Comparison of ENCODE assay signal across 8 cellular contexts in the genomic region with DNA sequence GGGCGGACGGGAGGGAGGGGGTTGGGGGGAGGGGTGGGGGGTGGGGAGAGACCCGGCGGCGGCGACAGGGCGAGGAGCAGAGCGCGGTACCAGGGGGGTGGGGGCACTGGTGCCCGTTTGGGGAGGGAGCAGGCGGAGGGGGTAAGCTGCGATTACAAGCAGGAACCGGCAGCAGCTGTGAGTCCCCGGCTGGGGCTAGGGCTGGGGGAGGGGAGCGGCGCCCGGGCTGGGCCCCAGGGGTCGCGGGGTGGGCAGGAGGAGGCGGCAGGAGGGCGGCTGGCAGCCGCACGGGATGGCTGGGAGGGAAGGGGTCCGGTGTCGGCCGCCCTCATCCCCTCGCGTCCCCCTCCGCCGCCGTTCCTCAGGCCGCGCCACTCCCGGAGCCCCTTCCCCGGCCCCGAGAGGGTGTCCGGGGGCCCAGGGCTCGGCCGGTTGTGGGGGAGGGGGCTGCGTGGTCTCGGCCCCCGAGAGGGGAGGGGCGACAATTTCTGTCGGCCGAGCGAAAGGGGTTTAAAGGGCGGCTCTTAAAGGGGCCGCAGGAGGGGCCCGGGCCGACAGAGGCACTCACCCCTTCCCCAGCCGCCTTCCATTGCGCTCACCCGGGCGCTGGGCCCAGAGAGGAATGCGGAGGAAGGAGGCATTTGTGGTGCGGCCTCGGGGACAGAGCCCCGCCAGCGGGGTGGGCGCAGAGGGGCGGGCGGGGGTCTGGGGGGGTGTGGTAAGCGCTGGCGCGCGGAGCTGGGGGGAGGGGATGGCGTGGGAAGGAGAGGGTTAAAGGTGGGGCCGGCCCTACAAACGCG. TPM values are rescaled to one million over a fixed set of nuclear protein-coding genes. Genes with fewer than 3 reads are reported as not detected.
DNase-seq lines count a peak whose midpoint lies in the region; ATAC-seq and TF ChIP-seq lines count a peak whose summit lies in the region.

A gene with protein sequence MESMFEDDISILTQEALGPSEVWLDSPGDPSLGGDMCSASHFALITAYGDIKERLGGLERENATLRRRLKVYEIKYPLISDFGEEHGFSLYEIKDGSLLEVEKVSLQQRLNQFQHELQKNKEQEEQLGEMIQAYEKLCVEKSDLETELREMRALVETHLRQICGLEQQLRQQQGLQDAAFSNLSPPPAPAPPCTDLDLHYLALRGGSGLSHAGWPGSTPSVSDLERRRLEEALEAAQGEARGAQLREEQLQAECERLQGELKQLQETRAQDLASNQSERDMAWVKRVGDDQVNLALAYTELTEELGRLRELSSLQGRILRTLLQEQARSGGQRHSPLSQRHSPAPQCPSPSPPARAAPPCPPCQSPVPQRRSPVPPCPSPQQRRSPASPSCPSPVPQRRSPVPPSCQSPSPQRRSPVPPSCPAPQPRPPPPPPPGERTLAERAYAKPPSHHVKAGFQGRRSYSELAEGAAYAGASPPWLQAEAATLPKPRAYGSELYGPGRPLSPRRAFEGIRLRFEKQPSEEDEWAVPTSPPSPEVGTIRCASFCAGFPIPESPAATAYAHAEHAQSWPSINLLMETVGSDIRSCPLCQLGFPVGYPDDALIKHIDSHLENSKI (plus strand): TSS at position 144 of the 800 bp plus-strand sequence. CDS start 1,952 bp downstream, outside the sequence.

- H3K4me3 Mint-ChIP-seq in CD14-positive monocyte, result peak within 1 kb of the TSS; percentile 88 to 94
- peak within 1 kb of the TSS; percentile 90 for H3K4me3 Mint-ChIP-seq in T-helper 1 cell treated with Interleukin-12 subunit alpha and Interleukin-12 subunit beta and Interleukin-4 antibody, amounts not matched to agents 30 μg/mL and 1 μg/mL, for 36 hours

- H3K4me3 ChIP-seq in brain microvascular endothelial cell (ENCODE audit: low read depth, low read length) (peak within 1 kb of the TSS; percentile 53), iPS-18c (ENCODE audit: insufficient read depth, low read depth, low read length) (peak within 1 kb of the TSS; percentile 87), skin epidermis (peak within 1 kb of the TSS; percentile 65 to 99 (median 90))

- H3K36me3 Mint-ChIP-seq in CD14-positive monocyte, result peaks cover 3 to 6% of the 10 kb centered on the region in 2 donors
- peaks cover 2% of the 10 kb centered on the region for H3K36me3 Mint-ChIP-seq in T-helper 1 cell treated with Interleukin-12 subunit alpha and Interleukin-12 subunit beta and Interleukin-4 antibody, amounts not matched to agents 30 μg/mL and 1 μg/mL, for 36 hours (ENCODE audit: low read depth)

- DNase-seq in CD14-positive monocyte (ENCODE audit: low spot score) (no peak), HuH-7 (ENCODE audit: low spot score) (peak; percentile 79), brain microvascular endothelial cell (no peak), foreskin keratinocyte (no peak)

- TF ChIP-seq CTCF in CD14-positive monocyte (IDR thresholded peaks at IDR 0.05) (no peak), brain microvascular endothelial cell (IDR thresholded peaks at IDR 0.05; ENCODE audit: low read depth, low read length, missing control alignments) (no peak), foreskin keratinocyte (conservative IDR thresholded peaks at IDR 0.05) (no peak)

- H3K4me1 ChIP-seq in foreskin keratinocyte, result no peaks in the 10 kb centered on the region

- H3K36me3 ChIP-seq in brain microvascular endothelial cell (replicated peaks), result no peaks in the 10 kb centered on the region

- no peak within 1 kb of the TSS for H3K27ac ChIP-seq in brain microvascular endothelial cell
- H3K27ac ChIP-seq in skin epidermis, result peak within 1 kb of the TSS; percentile 83 to 97 (median 93)
- no peak within 1 kb of the TSS for H3K27ac ChIP-seq in foreskin keratinocyte

- H3K9me3 Mint-ChIP-seq in CD14-positive monocyte, result peaks cover 0 to 5% (median 0%) of the 10 kb centered on the region in 7 donors
- H3K9me3 Mint-ChIP-seq in T-helper 1 cell treated with Interleukin-12 subunit alpha and Interleukin-12 subunit beta and Interleukin-4 antibody, amounts not matched to agents 30 μg/mL and 1 μg/mL, for 36 hours, result no peaks in the 10 kb centered on the region

- H3K27me3 ChIP-seq in brain microvascular endothelial cell (replicated peaks) (no peaks in the 10 kb centered on the region), foreskin keratinocyte (no peaks in the 10 kb centered on the region)

- ATAC-seq in GM18858 (IDR thresholded peaks at IDR 0.05; ENCODE audit: unreplicated experiment) (no peak), foreskin keratinocyte (no peak)

- H3K9me3 ChIP-seq in iPS-18c (ENCODE audit: control insufficient read depth, insufficient read depth, low read length), result no peaks in the 10 kb centered on the region

- peaks cover 25% of the 10 kb centered on the region for H3K4me1 Mint-ChIP-seq in CD14-positive monocyte
- H3K4me1 Mint-ChIP-seq in T-helper 1 cell treated with Interleukin-12 subunit alpha and Interleukin-12 subunit beta and Interleukin-4 antibody, amounts not matched to agents 30 μg/mL and 1 μg/mL, for 36 hours (ENCODE audit: low read depth), result peaks cover 24% of the 10 kb centered on the region

- peak within 1 kb of the TSS in 4 of 7 donors; percentile 22 to 78 (median 70) for H3K27ac Mint-ChIP-seq in CD14-positive monocyte
- peak within 1 kb of the TSS; percentile 84 for H3K27ac Mint-ChIP-seq in T-helper 1 cell treated with Interleukin-12 subunit alpha and Interleukin-12 subunit beta and Interleukin-4 antibody, amounts not matched to agents 30 μg/mL and 1 μg/mL, for 36 hours

- H3K27me3 Mint-ChIP-seq in CD14-positive monocyte (ENCODE audit: low read depth in 3 of 3), result peaks cover 26 to 36% (median 27%) of the 10 kb centered on the region in 3 donors
- no peaks in the 10 kb centered on the region for H3K27me3 Mint-ChIP-seq in T-helper 1 cell treated with Interleukin-12 subunit alpha and Interleukin-12 subunit beta and Interleukin-4 antibody, amounts not matched to agents 30 μg/mL and 1 μg/mL, for 36 hours (ENCODE audit: low read depth)

- intact Hi-C loops in CD14-positive monocyte (cut with micrococcal nuclease), result no loop called here

- in situ Hi-C loops in brain microvascular endothelial cell (cut with HindIII; ENCODE audit: low pct_ligation_motif_present, low sequenced_read_pairs), result no loop called here

RNA-seq across cellular contexts. Expression of the gene that starts here (rescaled TPM):
- polyA plus RNA-seq in CD14-positive monocyte, result under 1 TPM; 0.22 to 0.45 TPM
- 7.3 and 8.7 TPM in 2 replicates for total RNA-seq in foreskin keratinocyte
- 6.2 and 6.9 TPM in 2 replicates for polyA plus RNA-seq in foreskin keratinocyte

Comparison
In these comparisons a context has a peak if more than half of its experiments do, and no peak if none do; other contexts are left out.
1. H3K27ac ChIP-seq: peak in skin epidermis (21 of 21); none in brain microvascular endothelial cell (single experiment) and foreskin keratinocyte (single experiment).
2. Peak in every context shown above with its lines, with median percentiles within 50 percentile points of each other: H3K4me3 ChIP-seq.